8 cellular contexts compared by ENCODE assay signal in the genomic region with DNA sequence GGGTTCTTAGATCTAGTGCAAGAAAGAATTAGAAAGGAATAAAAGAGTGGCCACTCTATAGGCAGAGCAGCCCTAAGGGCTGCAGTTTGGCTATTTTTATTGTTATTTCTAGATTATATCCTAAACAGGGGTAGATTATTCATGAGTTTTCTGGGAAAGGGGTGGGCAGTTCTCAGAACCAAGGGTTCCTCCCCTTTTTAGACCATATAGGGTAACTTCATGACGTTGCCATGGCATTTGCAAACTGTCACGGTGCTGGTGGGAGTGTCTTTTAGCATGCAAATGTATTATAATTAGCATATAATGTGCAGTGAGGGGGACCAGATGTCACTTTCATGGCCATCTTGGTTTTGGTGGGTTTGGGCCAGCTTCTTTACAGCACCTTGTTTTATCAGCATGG.
"Had no signal": no experiment of that assay in that cellular context is flagged by ENCODE, and none has a peak within 500 bp of the region (broad histone marks: within the 10 kb centered on the region; RNA-seq: fewer than 3 reads in every experiment).

No MANE protein-coding gene starts in this region.

- H3K4me3 Mint-ChIP-seq: IgD-negative memory B cell had no signal

- H3K4me1 Mint-ChIP-seq: IgD-negative memory B cell had no signal

- FAIRE-seq: HTR-8/SVneo had no signal

- H2AFZ ChIP-seq: GM23248 had no signal

- H3K36me3 ChIP-seq: HAP-1 had no signal

- H3K27me3 Mint-ChIP-seq: IgD-negative memory B cell had no signal

- H3K27ac Mint-ChIP-seq: IgD-negative memory B cell had no signal

- H3K4me3 ChIP-seq: GM23248, HAP-1 had no signal

- ATAC-seq: HCT116 had no signal

- DNase-seq: GOT3, H7, KG1 had no signal

- H3K9ac ChIP-seq: GM23248 had no signal

- H3K9me3 Mint-ChIP-seq: IgD-negative memory B cell had no signal

- H3K9me3 ChIP-seq: HAP-1 had no signal

- H3K27ac ChIP-seq: GM23248 had no signal
